Comparison of ENCODE assay signal across 17 cellular contexts in the genomic region with DNA sequence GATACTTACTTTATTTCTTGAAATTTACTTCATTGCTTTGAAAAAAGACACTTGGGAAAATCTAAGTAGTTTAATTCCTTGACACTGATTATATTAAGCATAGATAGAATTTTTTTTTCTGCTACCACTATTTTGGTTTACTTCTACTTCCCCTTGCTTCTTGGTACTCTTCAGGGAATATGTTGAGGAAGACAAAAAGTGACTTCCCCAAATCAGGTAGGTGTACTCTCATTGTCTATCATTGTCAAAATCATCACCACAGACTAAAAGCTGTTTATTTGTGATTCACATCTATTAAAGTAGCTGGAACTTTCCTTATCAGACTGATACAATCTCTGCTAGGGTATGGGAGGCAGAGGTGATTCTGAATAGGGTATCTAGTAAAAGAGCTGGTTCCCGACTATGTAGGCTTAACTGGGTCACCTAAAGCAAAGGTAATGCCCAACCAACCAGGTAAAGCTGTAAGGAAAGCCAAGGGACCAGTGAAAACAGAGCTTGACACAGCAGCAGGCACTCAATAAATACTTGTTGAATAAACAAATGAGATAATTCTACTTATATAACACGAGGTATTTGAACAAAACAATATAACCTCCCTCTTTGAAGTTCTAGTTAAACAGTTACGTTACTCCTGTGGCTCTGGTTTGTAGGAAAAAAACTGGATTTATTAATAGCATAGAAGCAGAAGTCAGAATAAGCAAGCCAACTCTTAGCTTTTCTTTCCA.
"Had no signal": no experiment of that assay in that cellular context is flagged by ENCODE, and none has a peak within 500 bp of the region (broad histone marks: within the 10 kb centered on the region; RNA-seq: fewer than 3 reads in every experiment).

No MANE protein-coding gene starts in this region.

- H3K27me3 Mint-ChIP-seq: stimulated activated naive CD8-positive, alpha-beta T cell treated with anti-CD3 and anti-CD28 coated beads, Interleukin-15, Interleukin-2, amounts not matched to agents 100 ng/mL and 50 ng/mL, for 24 hours had no signal

- H3K27ac Mint-ChIP-seq: neural progenitor cell; stimulated activated naive CD8-positive, alpha-beta T cell treated with anti-CD3 and anti-CD28 coated beads, Interleukin-15, Interleukin-2, amounts not matched to agents 100 ng/mL and 50 ng/mL, for 24 hours had no signal

- ATAC-seq: heart left ventricle, left ventricle myocardium superior had no signal

- H3K9me3 Mint-ChIP-seq: neural progenitor cell; stimulated activated naive CD8-positive, alpha-beta T cell treated with anti-CD3 and anti-CD28 coated beads, Interleukin-15, Interleukin-2, amounts not matched to agents 100 ng/mL and 50 ng/mL, for 24 hours had no signal

- DNase-seq: activated CD4-positive, alpha-beta T cell treated with anti-CD3 and anti-CD28 coated beads for 48 hours; activated CD8-positive, alpha-beta memory T cell treated with anti-CD3 and anti-CD28 coated beads for 24 hours; activated naive CD4-positive, alpha-beta T cell treated with Interleukin-2 at 50 U/mL for 16 hours; effector CD4-positive, alpha-beta T cell; heart left ventricle; left ventricle myocardium superior; ovary; stimulated activated CD4-positive, alpha-beta T cell treated with anti-CD3 and anti-CD28 coated beads, Interleukin-2, amount 100 ng/mL, for 48 hours; T-helper 9 cell; testis; WERI-Rb-1 had no signal

- FAIRE-seq: astrocyte, colon, frontal cortex, keratinocyte had no signal

- H3K4me1 Mint-ChIP-seq: neural progenitor cell had no signal

- H3K4me3 Mint-ChIP-seq: neural progenitor cell; stimulated activated naive CD8-positive, alpha-beta T cell treated with anti-CD3 and anti-CD28 coated beads, Interleukin-15, Interleukin-2, amounts not matched to agents 100 ng/mL and 50 ng/mL, for 24 hours had no signal

- H3K36me3 Mint-ChIP-seq: neural progenitor cell had no signal
